Comparison of ENCODE assay signal across 8 cellular contexts in the genomic region with DNA sequence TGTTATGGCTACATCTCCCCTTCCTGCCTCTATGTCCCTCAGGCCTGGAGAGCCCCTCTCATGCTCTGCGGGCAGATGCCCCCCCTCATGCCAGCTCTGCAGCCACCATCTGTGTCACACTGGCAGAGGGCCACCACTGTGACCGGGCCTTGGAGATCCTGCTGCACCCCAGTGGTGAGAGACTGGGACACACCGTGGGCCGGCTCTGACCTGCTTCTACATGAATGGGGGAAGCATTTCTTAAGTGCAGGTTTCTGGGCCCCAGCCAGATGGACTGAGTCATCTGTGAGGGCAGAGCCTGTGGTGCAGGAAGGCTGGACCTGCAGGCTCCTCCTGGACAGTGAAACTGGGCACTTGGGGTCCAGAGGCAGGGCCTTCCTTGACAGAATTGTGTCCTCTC. TPM values are rescaled to one million over a fixed set of nuclear protein-coding genes. Genes with fewer than 3 reads are reported as not detected.
DNase-seq lines count a peak whose midpoint lies in the region; ATAC-seq and TF ChIP-seq lines count a peak whose summit lies in the region.
"Had no signal": no experiment of that assay in that cellular context is flagged by ENCODE, and none has a peak within 500 bp of the region (broad histone marks: within the 10 kb centered on the region; RNA-seq: fewer than 3 reads in every experiment).

No MANE protein-coding gene starts in this region.

- no peaks in the 10 kb centered on the region for H3K79me2 ChIP-seq in GM23338 (replicated peaks; ENCODE audit: insufficient read depth)

- no peak overlapping the region for H2AFZ ChIP-seq in GM23338

- H3K9me3 Mint-ChIP-seq in GM23338 = no peaks in the 10 kb centered on the region; the same call in 2 of the 3 replicates

- H3K9me2 ChIP-seq in GM23338 (ENCODE audit: insufficient read depth) = no peaks in the 10 kb centered on the region

- ATAC-seq in GM23338 (no peak), HG03571 (IDR thresholded peaks at IDR 0.05; ENCODE audit: unreplicated experiment) (no peak), GM18867 (IDR thresholded peaks at IDR 0.05; ENCODE audit: unreplicated experiment) (no peak), HG03520 (IDR thresholded peaks at IDR 0.05; ENCODE audit: unreplicated experiment) (no peak)

- H3K4me1 ChIP-seq in GM23338 (ENCODE audit: insufficient read depth) (no peaks in the 10 kb centered on the region), stomach (peaks cover 17 to 22% (median 20%) of the 10 kb centered on the region in 4 donors)

- no peaks in the 10 kb centered on the region for H3F3A ChIP-seq in GM23338 (replicated peaks; ENCODE audit: low read depth)

- no peak overlapping the region for H3K4me2 ChIP-seq in GM23338

- H3K9me3 ChIP-seq in stomach = no peaks in the 10 kb centered on the region

- no peak overlapping the region for H3K4me3 Mint-ChIP-seq in GM23338

- TF ChIP-seq CTCF in GM23338 (conservative IDR thresholded peaks at IDR 0.05; ENCODE audit: low read depth in 2 of 2) (no peak), fibroblast of mammary gland (conservative IDR thresholded peaks at IDR 0.05; ENCODE audit: control insufficient read depth, insufficient read depth, low read depth, low read length) (no peak), stomach (IDR thresholded peaks at IDR 0.05) (no peak)

- H3K4me3 ChIP-seq in GM23338 = no peak overlapping the region
- H3K4me3 ChIP-seq in fibroblast of mammary gland (ENCODE audit: control insufficient read depth, low read depth, low read length) = no peak overlapping the region
- H3K4me3 ChIP-seq in stomach = no peak overlapping the region

- H4K20me1 ChIP-seq in GM23338 (replicated peaks; ENCODE audit: insufficient read depth) = 0 out of 2 replicates have a peak, but pooled peaks cover 6% of the 10 kb centered on the region

- H3K27me3 ChIP-seq in GM23338 (ENCODE audit: insufficient read depth) (peaks cover 52% of the 10 kb centered on the region), stomach (peaks cover 16 to 72% (median 43%) of the 10 kb centered on the region in 3 donors)

- no peaks in the 10 kb centered on the region; the same call in 2 of the 3 replicates for H3K36me3 Mint-ChIP-seq in GM23338 (ENCODE audit: low read depth)

- peaks cover 11% of the 10 kb centered on the region for H3K4me1 Mint-ChIP-seq in GM23338

- DNase-seq in GM23338 (ENCODE audit: low spot score) = peak; percentile 48
- DNase-seq in RKO (ENCODE audit: low spot score) = peak; percentile 88
- peak; percentile 77 for DNase-seq in fibroblast of mammary gland (ENCODE audit: low read depth)
- peak; percentile 65 for DNase-seq in stomach

- no peak overlapping the region for H3K27ac Mint-ChIP-seq in GM23338

- H3K27me3 Mint-ChIP-seq in GM23338 (ENCODE audit: insufficient read depth, low read depth, poor library complexity) = peaks cover 44% of the 10 kb centered on the region

- 18 to 33% (median 31%) methylated on average over 1 to 4 of the region's 4 CpGs for WGBS in stomach, 5 donors

- intact Hi-C loops in stomach (cut with DNase I; ENCODE audit: low total_unique reads) = loop anchor here (10.0 kb wide), 1 partner anchor 339 kb away; no protein-coding TSS in a partner anchor

- H3K27ac ChIP-seq in GM23338 (ENCODE audit: low read depth) (no peak overlapping the region), stomach (no peak overlapping the region)

- no peak for TF ChIP-seq EP300 in stomach (IDR thresholded peaks at IDR 0.05)

- no peaks in the 10 kb centered on the region for H3K36me3 ChIP-seq in GM23338 (ENCODE audit: insufficient read depth)
- H3K36me3 ChIP-seq in stomach = no peaks in the 10 kb centered on the region

- no peak for TF ChIP-seq POLR2A in stomach (IDR thresholded peaks at IDR 0.05)

TF ChIP-seq in GM23338, 12 proteins besides CTCF, POLR2A, EP300 and RAD21:
- no peak for TF ChIP-seq NANOG (IDR thresholded peaks at IDR 0.05; ENCODE audit: borderline replicate concordance)
- TF ChIP-seq, protein P1, sequence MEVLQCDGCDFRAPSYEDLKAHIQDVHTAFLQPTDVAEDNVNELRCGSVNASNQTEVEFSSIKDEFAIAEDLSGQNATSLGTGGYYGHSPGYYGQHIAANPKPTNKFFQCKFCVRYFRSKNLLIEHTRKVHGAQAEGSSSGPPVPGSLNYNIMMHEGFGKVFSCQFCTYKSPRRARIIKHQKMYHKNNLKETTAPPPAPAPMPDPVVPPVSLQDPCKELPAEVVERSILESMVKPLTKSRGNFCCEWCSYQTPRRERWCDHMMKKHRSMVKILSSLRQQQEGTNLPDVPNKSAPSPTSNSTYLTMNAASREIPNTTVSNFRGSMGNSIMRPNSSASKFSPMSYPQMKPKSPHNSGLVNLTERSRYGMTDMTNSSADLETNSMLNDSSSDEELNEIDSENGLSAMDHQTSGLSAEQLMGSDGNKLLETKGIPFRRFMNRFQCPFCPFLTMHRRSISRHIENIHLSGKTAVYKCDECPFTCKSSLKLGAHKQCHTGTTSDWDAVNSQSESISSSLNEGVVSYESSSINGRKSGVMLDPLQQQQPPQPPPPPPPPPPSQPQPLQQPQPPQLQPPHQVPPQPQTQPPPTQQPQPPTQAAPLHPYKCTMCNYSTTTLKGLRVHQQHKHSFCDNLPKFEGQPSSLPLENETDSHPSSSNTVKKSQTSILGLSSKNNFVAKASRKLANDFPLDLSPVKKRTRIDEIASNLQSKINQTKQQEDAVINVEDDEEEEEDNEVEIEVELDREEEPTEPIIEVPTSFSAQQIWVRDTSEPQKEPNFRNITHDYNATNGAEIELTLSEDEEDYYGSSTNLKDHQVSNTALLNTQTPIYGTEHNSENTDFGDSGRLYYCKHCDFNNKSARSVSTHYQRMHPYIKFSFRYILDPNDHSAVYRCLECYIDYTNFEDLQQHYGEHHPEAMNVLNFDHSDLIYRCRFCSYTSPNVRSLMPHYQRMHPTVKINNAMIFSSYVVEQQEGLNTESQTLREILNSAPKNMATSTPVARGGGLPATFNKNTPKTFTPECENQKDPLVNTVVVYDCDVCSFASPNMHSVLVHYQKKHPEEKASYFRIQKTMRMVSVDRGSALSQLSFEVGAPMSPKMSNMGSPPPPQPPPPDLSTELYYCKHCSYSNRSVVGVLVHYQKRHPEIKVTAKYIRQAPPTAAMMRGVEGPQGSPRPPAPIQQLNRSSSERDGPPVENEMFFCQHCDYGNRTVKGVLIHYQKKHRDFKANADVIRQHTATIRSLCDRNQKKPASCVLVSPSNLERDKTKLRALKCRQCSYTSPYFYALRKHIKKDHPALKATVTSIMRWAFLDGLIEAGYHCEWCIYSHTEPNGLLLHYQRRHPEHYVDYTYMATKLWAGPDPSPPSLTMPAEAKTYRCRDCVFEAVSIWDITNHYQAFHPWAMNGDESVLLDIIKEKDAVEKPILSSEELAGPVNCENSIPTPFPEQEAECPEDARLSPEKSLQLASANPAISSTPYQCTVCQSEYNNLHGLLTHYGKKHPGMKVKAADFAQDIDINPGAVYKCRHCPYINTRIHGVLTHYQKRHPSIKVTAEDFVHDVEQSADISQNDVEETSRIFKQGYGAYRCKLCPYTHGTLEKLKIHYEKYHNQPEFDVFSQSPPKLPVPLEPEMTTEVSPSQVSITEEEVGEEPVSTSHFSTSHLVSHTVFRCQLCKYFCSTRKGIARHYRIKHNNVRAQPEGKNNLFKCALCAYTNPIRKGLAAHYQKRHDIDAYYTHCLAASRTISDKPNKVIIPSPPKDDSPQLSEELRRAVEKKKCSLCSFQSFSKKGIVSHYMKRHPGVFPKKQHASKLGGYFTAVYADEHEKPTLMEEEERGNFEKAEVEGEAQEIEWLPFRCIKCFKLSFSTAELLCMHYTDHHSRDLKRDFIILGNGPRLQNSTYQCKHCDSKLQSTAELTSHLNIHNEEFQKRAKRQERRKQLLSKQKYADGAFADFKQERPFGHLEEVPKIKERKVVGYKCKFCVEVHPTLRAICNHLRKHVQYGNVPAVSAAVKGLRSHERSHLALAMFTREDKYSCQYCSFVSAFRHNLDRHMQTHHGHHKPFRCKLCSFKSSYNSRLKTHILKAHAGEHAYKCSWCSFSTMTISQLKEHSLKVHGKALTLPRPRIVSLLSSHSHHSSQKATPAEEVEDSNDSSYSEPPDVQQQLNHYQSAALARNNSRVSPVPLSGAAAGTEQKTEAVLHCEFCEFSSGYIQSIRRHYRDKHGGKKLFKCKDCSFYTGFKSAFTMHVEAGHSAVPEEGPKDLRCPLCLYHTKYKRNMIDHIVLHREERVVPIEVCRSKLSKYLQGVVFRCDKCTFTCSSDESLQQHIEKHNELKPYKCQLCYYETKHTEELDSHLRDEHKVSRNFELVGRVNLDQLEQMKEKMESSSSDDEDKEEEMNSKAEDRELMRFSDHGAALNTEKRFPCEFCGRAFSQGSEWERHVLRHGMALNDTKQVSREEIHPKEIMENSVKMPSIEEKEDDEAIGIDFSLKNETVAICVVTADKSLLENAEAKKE (CRISPR knock-in tag; IDR thresholded peaks at IDR 0.05) = no peak
- TF ChIP-seq ZNF331 (CRISPR knock-in tag; IDR thresholded peaks at IDR 0.05; ENCODE audit: low read depth) = no peak
- no peak for TF ChIP-seq STAT1 (IDR thresholded peaks at IDR 0.05; ENCODE audit: unreplicated experiment)

RNA-seq across cellular contexts. Expression of a gene that starts 4.8 kb away (rescaled TPM):
- 0.66 TPM in 1 of 2 replicates, not detected in the other for total RNA-seq in GM23338 (2014; rRNA removed; shearing (Covaris generic))
- not detected in 2 replicates for polyA plus RNA-seq in GM23338 (2016; fragmentation: Nextera tagmentation; extraction: Ambion mirVana)
- 10 to 100 TPM in 2 of 5 donors, 1 to 10 TPM in 2, under 1 TPM in 1; under 0.01 to 100.0 (median 2.4) TPM for total RNA-seq in stomach
- 1 to 10 TPM; 1.6 to 3.5 (median 2.4) TPM for polyA plus RNA-seq in stomach

RNA-seq across cellular contexts. Expression of a gene that starts 14.5 kb away (rescaled TPM):
- total RNA-seq in GM23338 (2014; rRNA removed; shearing (Covaris generic)) = 107 and 109 TPM in 2 replicates
- 76.9 and 87.9 TPM in 2 replicates for polyA plus RNA-seq in GM23338 (2016; fragmentation: Nextera tagmentation; extraction: Ambion mirVana)
- total RNA-seq in stomach = 100 to 1,000 TPM in 1 of 5 donors, 10 to 100 TPM in 4; 17.1 to 253 (median 24.1) TPM
- polyA plus RNA-seq in stomach = 10 to 100 TPM; 20.9 to 22.5 (median 20.9) TPM

RNA-seq across cellular contexts. Expression of a gene that starts 15.2 kb away (rescaled TPM):
- total RNA-seq in GM23338 (2014; rRNA removed; shearing (Covaris generic)) = 9.8 and 14.3 TPM in 2 replicates
- polyA plus RNA-seq in GM23338 (2016; fragmentation: Nextera tagmentation; extraction: Ambion mirVana) (11.2 and 12.9 TPM in 2 replicates), stomach (1 to 10 TPM; 4.4 to 6.5 (median 6.4) TPM)
- total RNA-seq in stomach = 10 to 100 TPM in 1 of 5 donors, 1 to 10 TPM in 2, under 1 TPM in 1, not detected in 1; 0.73 to 18.5 (median 4.2) TPM

RNA-seq across cellular contexts. Expression of a gene that starts 27.1 kb away (rescaled TPM):
- total RNA-seq in GM23338 (2014; rRNA removed; shearing (Covaris generic)) = 1.3 and 1.5 TPM in 2 replicates
- polyA plus RNA-seq in GM23338 (2016; fragmentation: Nextera tagmentation; extraction: Ambion mirVana) (0.32 and 0.63 TPM in 2 replicates), stomach (1 to 10 TPM in 1 of 3 donors, under 1 TPM in 2; 0.58 to 1.2 (median 0.68) TPM)
- not detected for total RNA-seq in stomach

RNA-seq across cellular contexts. Expression of a gene that starts 41.6 kb away (rescaled TPM):
- 0.24 TPM in 1 of 2 replicates, not detected in the other for total RNA-seq in GM23338 (2014; rRNA removed; shearing (Covaris generic))
- polyA plus RNA-seq in GM23338 (2016; fragmentation: Nextera tagmentation; extraction: Ambion mirVana) (0.48 TPM in 1 of 2 replicates, not detected in the other), stomach (not detected)
- total RNA-seq in stomach = 1 to 10 TPM in 1 of 5 donors, under 1 TPM in 1, not detected in 3; 0.45 to 2.9 TPM
- total RNA-seq: osteocyte had no signal
